In the genomic region with DNA sequence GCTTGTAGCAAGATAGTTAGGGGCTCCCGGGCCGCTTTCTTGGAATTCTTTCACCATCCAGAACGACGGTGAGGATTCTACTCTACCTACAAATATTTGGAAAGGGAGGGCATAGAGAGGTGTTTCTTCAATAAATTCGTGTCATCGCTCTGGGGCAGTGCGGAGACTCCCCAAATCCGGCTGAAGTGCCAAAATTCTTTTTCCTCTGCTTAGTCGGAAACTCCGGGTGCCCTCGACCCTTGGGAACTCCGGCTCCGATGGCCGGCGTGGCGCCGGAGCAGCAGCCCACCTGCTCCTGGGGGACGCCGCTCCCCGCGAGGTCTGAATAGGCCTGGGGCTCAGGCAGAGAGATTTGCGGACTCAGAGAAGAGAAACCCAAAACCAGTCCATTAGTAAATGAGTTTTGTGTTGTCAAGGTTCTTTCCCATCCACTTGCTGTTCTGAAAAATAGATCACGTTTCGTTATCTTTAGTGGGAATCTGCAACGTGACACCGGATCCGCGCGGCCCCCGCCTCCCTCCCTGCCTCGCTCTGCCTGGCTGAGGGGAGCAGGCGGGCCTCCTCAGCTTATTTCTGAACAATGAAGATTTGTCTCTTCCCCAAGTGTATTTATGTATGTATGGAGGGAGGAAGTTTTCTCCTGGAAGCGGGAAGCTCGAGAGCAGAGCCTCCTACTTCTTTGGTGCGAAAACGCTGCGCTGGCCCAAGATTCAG, we compare ENCODE assay signal across 11 cellular contexts. TPM values are rescaled to one million over a fixed set of nuclear protein-coding genes. Genes with fewer than 3 reads are reported as not detected.
DNase-seq lines count a peak whose midpoint lies in the region; TF ChIP-seq lines count a peak whose summit lies in the region.
"Had no signal": no experiment of that assay in that cellular context is flagged by ENCODE, and none has a peak within 500 bp of the region (broad histone marks: within the 10 kb centered on the region; RNA-seq: fewer than 3 reads in every experiment).

No MANE protein-coding gene starts in this region.

- H3K9ac ChIP-seq in mammary epithelial cell (ENCODE audit: insufficient read depth, low read length) (no peak overlapping the region), neuronal stem cell (ENCODE audit: low read depth, low read length, poor library complexity) (no peak overlapping the region)

- H4K20me1 ChIP-seq in mammary epithelial cell (ENCODE audit: insufficient read depth, low read length), result no peaks in the 10 kb centered on the region

- H3K4me3 ChIP-seq in mammary epithelial cell (replicated peaks in 1 of 3; ENCODE audit: insufficient read depth in 1 of 3, low read depth in 2 of 3, low read length in 3 of 3) (no peak overlapping the region), neuronal stem cell (ENCODE audit: low read length in 2 of 2) (no peak overlapping the region)
- H3K4me3 ChIP-seq: A549, body of pancreas had no signal

- H3K79me1 ChIP-seq in neuronal stem cell (ENCODE audit: low read depth, low read length), result no peaks in the 10 kb centered on the region

- BruUV-seq in mammary epithelial cell (replicated peaks; lab: Mats Ljungman, UMichigan), result no TSS peak

- H2BK120ac ChIP-seq in neuronal stem cell (ENCODE audit: low read depth, low read length), result no peak overlapping the region

- no peak overlapping the region for H2BK5ac ChIP-seq in neuronal stem cell (ENCODE audit: low read length)

- no peak overlapping the region for H2BK15ac ChIP-seq in neuronal stem cell (ENCODE audit: low read length)

- no peak overlapping the region for H2AK5ac ChIP-seq in neuronal stem cell (ENCODE audit: low read depth, low read length)

- H3K4me1 ChIP-seq in mammary epithelial cell (ENCODE audit: insufficient read depth, low read length) (peaks cover 41% of the 10 kb centered on the region), neuronal stem cell (ENCODE audit: control insufficient read depth in 2 of 2, insufficient read depth in 1 of 2, low read depth in 1 of 2, low read length in 2 of 2) (peaks cover 17 to 22% of the 10 kb centered on the region in 2 donors)

- H3K36me3 ChIP-seq in mammary epithelial cell (ENCODE audit: insufficient read depth, low read length), result no peaks in the 10 kb centered on the region
- no peaks in the 10 kb centered on the region for H3K36me3 ChIP-seq in neuronal stem cell (replicated peaks in 1 of 2; ENCODE audit: control insufficient read depth in 2 of 2, insufficient read depth in 2 of 2, low read length in 2 of 2)

- peaks cover 27% of the 10 kb centered on the region for H3K27me3 ChIP-seq in mammary epithelial cell (ENCODE audit: insufficient read depth, low read length)
- peaks cover 55 to 98% (median 93%) of the 10 kb centered on the region in 3 experiments for H3K27me3 ChIP-seq in neuronal stem cell (ENCODE audit: control insufficient read depth in 3 of 3, insufficient read depth in 3 of 3, low read depth in 1 of 3, low read length in 3 of 3)

- H3K14ac ChIP-seq in neuronal stem cell (ENCODE audit: low read length), result no peak overlapping the region

- H3K79me2 ChIP-seq in mammary epithelial cell (ENCODE audit: insufficient read depth, low read length), result no peaks in the 10 kb centered on the region

- no peak overlapping the region for H3K4ac ChIP-seq in neuronal stem cell (ENCODE audit: low read length)

- H2AFZ ChIP-seq in mammary epithelial cell (ENCODE audit: low read depth, low read length) (peak overlapping the region; percentile 67), neuronal stem cell (ENCODE audit: low read length) (peak overlapping the region; percentile 72)

- intact Hi-C loops in mammary epithelial cell (cut with micrococcal nuclease), result loop anchor here (10.0 kb wide), 1 partner anchor 542 kb away; no protein-coding TSS in a partner anchor

- no peak overlapping the region for H3K27ac ChIP-seq in mammary epithelial cell (ENCODE audit: insufficient read depth, low read depth, low read length)
- no peak overlapping the region for H3K27ac ChIP-seq in neuronal stem cell (replicated peaks; ENCODE audit: low read length)
- H3K27ac ChIP-seq: A549, body of pancreas had no signal

- CTCF ChIA-PET in mammary epithelial cell (lab: Charles Lee; ENCODE audit: low non-redundant PET), result no interaction called here

- WGBS in mammary epithelial cell (ENCODE audit: low coverage, missing lambda C conversion rate), result 18% methylated on average over 14 of the region's 37 CpGs
- no CpG with 5 or more reads among the region's 37 CpGs for WGBS in neuronal stem cell (ENCODE audit: extremely low coverage in 2 of 2, insufficient read length in 2 of 2, insufficient replicate concordance in 1 of 2), 2 donors

- no peak overlapping the region for H4K8ac ChIP-seq in neuronal stem cell (ENCODE audit: low read depth, low read length)

- in situ Hi-C loops in mammary epithelial cell (cut with MboI; ENCODE audit: low sequenced_read_pairs in 2 of 2), result no loop called here
- in situ Hi-C loops in G401 (cut with HindIII; ENCODE audit: low sequenced_read_pairs), result loop anchor here (10.0 kb wide), 1 partner anchor 372 kb away; no protein-coding TSS in a partner anchor

- H3K4me2 ChIP-seq in mammary epithelial cell (ENCODE audit: insufficient read depth, low read depth, low read length) (peak overlapping the region; percentile 63), neuronal stem cell (ENCODE audit: insufficient read depth, low read length, poor library complexity, severe bottlenecking) (no peak overlapping the region)
- H3K4me2 ChIP-seq: A549 had no signal

- H3K9me3 ChIP-seq in mammary epithelial cell (replicated peaks; ENCODE audit: insufficient read depth, low read length) (no peaks in the 10 kb centered on the region), neuronal stem cell (replicated peaks in 1 of 2; ENCODE audit: control insufficient read depth in 2 of 2, insufficient read depth in 1 of 2, low read depth in 1 of 2, low read length in 2 of 2) (peaks cover 3 to 11% of the 10 kb centered on the region in 2 donors)
- H3K9me3 ChIP-seq: A549, body of pancreas had no signal

- TF ChIP-seq CTCF in mammary epithelial cell (conservative IDR thresholded peaks at IDR 0.05 in 1 of 2, IDR thresholded peaks at IDR 0.05 in 1 of 2; ENCODE audit: extremely low read depth in 1 of 2, insufficient read depth in 1 of 2, low read depth in 1 of 2, low read length in 2 of 2), result no peak

- H3K18ac ChIP-seq in neuronal stem cell (ENCODE audit: low read length), result peak overlapping the region; percentile 31

- H2BK12ac ChIP-seq in neuronal stem cell (ENCODE audit: low read length), result no peak overlapping the region

- H4K91ac ChIP-seq in neuronal stem cell (ENCODE audit: low read depth, low read length, poor library complexity), result no peak overlapping the region

- DNase-seq in DMS53 (lab: John Stamatoyannopoulos, UW) (peak; percentile 41), DMS53 treated with DMSO at 0.1 percent for 48 hours (lab: John Stamatoyannopoulos, UW; ENCODE audit: unreplicated experiment) (no peak), NCI-H1105 (lab: John Stamatoyannopoulos, UW) (peak; percentile 32), mammary epithelial cell (no peak), neuronal stem cell (ENCODE audit: low spot score) (peak; percentile 39), ecto neural progenitor cell (ENCODE audit: low spot score) (no peak), G401 (ENCODE audit: low spot score) (no peak), AG20443 (ENCODE audit: low spot score) (no peak)
- DNase-seq: activated CD4-positive, alpha-beta T cell treated with anti-CD3 and anti-CD28 coated beads, Interleukin-2, amount 10 ng/mL, durations not matched to agents 7 days and 5 days had no signal

- dilution Hi-C loops in mammary epithelial cell (cut with HindIII; ENCODE audit: low sequenced_read_pairs), result no loop called here

- no peak overlapping the region for H3K23ac ChIP-seq in neuronal stem cell (ENCODE audit: low read depth, low read length, poor library complexity)

RNA-seq across cellular contexts. Expression of gene SIX1, which starts 3.6 kb away (rescaled TPM):
- total RNA-seq in mammary epithelial cell, result 1 to 10 TPM in 1 of 2 donors, under 1 TPM in 1; 0.17 to 2.1 TPM
- polyA plus RNA-seq in mammary epithelial cell, result 0.36 TPM
- polyA minus RNA-seq in mammary epithelial cell, result not detected
- 0.13 TPM for polyA plus RNA-seq in neuronal stem cell (2013, experiment 1 of 2)
- polyA plus RNA-seq in neuronal stem cell (2013, experiment 2 of 2), result 0.11 TPM
- total RNA-seq in G401 (2014; rRNA removed; shearing (Covaris generic)), result 0.31 and 0.58 TPM in 2 replicates
- total RNA-seq: activated CD4-positive, alpha-beta T cell treated with anti-CD3 and anti-CD28 coated beads, Interleukin-2, amount 10 ng/mL, durations not matched to agents 7 days and 5 days had no signal

Comparison
In these comparisons a context has a peak if more than half of its experiments do, and no peak if none do; other contexts are left out.
1. DNase-seq: peak in DMS53 (single experiment), NCI-H1105 (single experiment) and neuronal stem cell (single experiment); none in DMS53 treated with DMSO at 0.1 percent for 48 hours (single experiment), mammary epithelial cell (single experiment), ecto neural progenitor cell (single experiment), G401 (single experiment) and AG20443 (single experiment).